In genomic region chr3:120705851-120706582, GRCh38 we compare ENCODE assay signal across 19 cellular contexts. TPM values are rescaled to one million over a fixed set of nuclear protein-coding genes. Genes with fewer than 3 reads are reported as not detected.
DNase-seq lines count a peak whose midpoint lies in the region; ATAC-seq, FAIRE-seq and TF ChIP-seq lines count a peak whose summit lies in the region.
"Had no signal": no experiment of that assay in that cellular context is flagged by ENCODE, and none has a peak within 500 bp of the region (broad histone marks: within the 10 kb centered on the region; RNA-seq: fewer than 3 reads in every experiment).

No MANE protein-coding gene starts in this region.

- CTCF ChIA-PET in IMR-90 (lab: Yijun Ruan, JAX): no interaction called here

- H3K79me1 ChIP-seq in IMR-90 (ENCODE audit: low read depth in 1 of 2, low read length in 2 of 2): peaks cover 0 to 6% of the 10 kb centered on the region in 2 experiments; a peak in 2 of 4 replicates

- H3K4me3 ChIP-seq in IMR-90 (ENCODE audit: insufficient read depth, low read depth, low read length) (no peak overlapping the region), upper lobe of right lung (no peak overlapping the region)

- peaks cover 3% of the 10 kb centered on the region; the same call in 1 of the 2 replicates for H3K9me3 ChIP-seq in IMR-90 (ENCODE audit: control insufficient read depth, insufficient read depth, low read length)
- peaks cover 10% of the 10 kb centered on the region for H3K9me3 ChIP-seq in upper lobe of right lung
- H3K9me3 ChIP-seq: Caco-2 had no signal

- no peak for ATAC-seq in IMR-90 (ENCODE audit: low read depth)
- peak; percentile 36 for ATAC-seq in upper lobe of right lung
- ATAC-seq in HG02870 (IDR thresholded peaks at IDR 0.05; ENCODE audit: unreplicated experiment): no peak
- no peak for ATAC-seq in GM18868 (IDR thresholded peaks at IDR 0.05; ENCODE audit: unreplicated experiment)

- no peaks in the 10 kb centered on the region for H3K27me3 Mint-ChIP-seq in mesothelial cell of epicardium (ENCODE audit: low read depth)
- H3K27me3 Mint-ChIP-seq: IgD-negative memory B cell had no signal

- H3K27ac Mint-ChIP-seq in mesothelial cell of epicardium: no peak overlapping the region
- H3K27ac Mint-ChIP-seq: IgD-negative memory B cell had no signal

- peaks cover 5% of the 10 kb centered on the region; the same call in 1 of the 2 replicates for H3K36me3 ChIP-seq in IMR-90 (ENCODE audit: control insufficient read depth, insufficient read depth, low read length)
- peaks cover 16% of the 10 kb centered on the region for H3K36me3 ChIP-seq in upper lobe of right lung

- H3K4ac ChIP-seq in IMR-90 (ENCODE audit: low read depth, low read length): no peak overlapping the region

- no peak overlapping the region for H4K8ac ChIP-seq in IMR-90 (ENCODE audit: low read depth in 2 of 2, low read length in 2 of 2)

- no peak overlapping the region for H2BK20ac ChIP-seq in IMR-90 (ENCODE audit: low read depth, low read length)

- DNase-seq in IMR-90 (no peak), amniotic epithelial cell (ENCODE audit: low read depth) (peak; percentile 59), upper lobe of right lung (no peak), mesothelial cell of epicardium (ENCODE audit: low spot score in 2 of 2, unreplicated experiment in 2 of 2) (no peak)
- DNase-seq: ACHN; Caco-2; DMS53; Kasumi-1; NCI-H1417; NCI-H1930; NCI-H2171 treated with DMSO at 0.1 percent for 48 hours; NCI-H446 treated with DMSO at 0.1 percent for 48 hours; NK-92 treated with Interleukin-12 subunit alpha and Interleukin-12 subunit beta, amount 100 ng/mL, for 24 hours; SIG-M5 had no signal

- TF ChIP-seq POLR2A in IMR-90 (IDR thresholded peaks at IDR 0.05; ENCODE audit: low read depth, low read length): no peak

- H3K9me3 Mint-ChIP-seq in mesothelial cell of epicardium: peaks cover 13% of the 10 kb centered on the region

- H3K23ac ChIP-seq in IMR-90 (ENCODE audit: low read depth, low read length): no peak overlapping the region

- dilution Hi-C loops in IMR-90 (cut with HindIII; ENCODE audit: low sequenced_read_pairs, unreplicated experiment): no loop called here

- no peak for TF ChIP-seq RAD21 in IMR-90 (IDR thresholded peaks at IDR 0.05; ENCODE audit: low read length)

- peak overlapping the region; percentile 46 for H2BK5ac ChIP-seq in IMR-90 (ENCODE audit: low read depth, low read length, poor library complexity, severe bottlenecking)

- peak overlapping the region; percentile 16; the same call in 1 of the 2 replicates for H3K18ac ChIP-seq in IMR-90 (ENCODE audit: low read depth, low read length)

- no peak overlapping the region for H2AFZ ChIP-seq in IMR-90 (replicated peaks; ENCODE audit: low read length, poor library complexity)

- H3K27ac ChIP-seq in IMR-90 (ENCODE audit: insufficient read depth, low read length) (peak overlapping the region; percentile 26; the same call in 1 of the 2 replicates), upper lobe of right lung (no peak overlapping the region)

- no peaks in the 10 kb centered on the region for H3K4me1 Mint-ChIP-seq in mesothelial cell of epicardium

- in situ Hi-C loops in IMR-90 (cut with MboI; ENCODE audit: low sequenced_read_pairs): no loop called here

- no CpG with 5 or more reads among the region's 5 CpGs for WGBS in IMR-90 (ENCODE audit: extremely low coverage in 2 of 2, insufficient read length in 1 of 2), 2 experiments

- no peak overlapping the region for H4K91ac ChIP-seq in IMR-90 (ENCODE audit: insufficient read depth, low read depth, low read length)

- BruUV-seq in IMR-90 (replicated peaks; lab: Mats Ljungman, UMichigan): no TSS peak

- H2AK5ac ChIP-seq in IMR-90 (ENCODE audit: low read depth, low read length): no peak overlapping the region

- H3K56ac ChIP-seq in IMR-90 (ENCODE audit: extremely low read depth, insufficient read depth, low read length): no peak overlapping the region

- no peak overlapping the region for H2AK9ac ChIP-seq in IMR-90 (replicated peaks; ENCODE audit: low read depth, low read length, poor library complexity)

- no peaks in the 10 kb centered on the region for H4K20me1 ChIP-seq in IMR-90 (ENCODE audit: insufficient read depth, low read length)

- no peak overlapping the region for H3K4me3 Mint-ChIP-seq in mesothelial cell of epicardium
- H3K4me3 Mint-ChIP-seq: IgD-negative memory B cell had no signal

- H3K27me3 ChIP-seq in IMR-90 (ENCODE audit: control insufficient read depth, insufficient read depth, low read length) (no peaks in the 10 kb centered on the region), upper lobe of right lung (no peaks in the 10 kb centered on the region)

- TF ChIP-seq CTCF in IMR-90 (conservative IDR thresholded peaks at IDR 0.05; ENCODE audit: low read depth, low read length) (no peak), upper lobe of right lung (IDR thresholded peaks at IDR 0.05) (no peak), mesothelial cell of epicardium (IDR thresholded peaks at IDR 0.05; ENCODE audit: unreplicated experiment) (no peak)

- no peaks in the 10 kb centered on the region for H3K9me1 ChIP-seq in IMR-90 (ENCODE audit: insufficient read depth, low read length)

- H3K4me1 ChIP-seq in IMR-90 (ENCODE audit: control insufficient read depth, insufficient read depth, low read length): peaks cover 2% of the 10 kb centered on the region
- no peaks in the 10 kb centered on the region for H3K4me1 ChIP-seq in upper lobe of right lung
- H3K4me1 ChIP-seq: Caco-2 had no signal

- H3K4me2 ChIP-seq in IMR-90 (ENCODE audit: low read depth, low read length): no peak overlapping the region

- no peak overlapping the region for H4K5ac ChIP-seq in IMR-90 (ENCODE audit: low read depth, low read length)

- peaks cover 28% of the 10 kb centered on the region for H3K36me3 Mint-ChIP-seq in mesothelial cell of epicardium

- no peak overlapping the region for H3K9ac ChIP-seq in IMR-90 (ENCODE audit: low read depth, low read length)

- H2BK120ac ChIP-seq in IMR-90 (ENCODE audit: low read depth, low read length): no peak overlapping the region

- intact Hi-C loops in IMR-90 (cut with micrococcal nuclease) (no loop called here), upper lobe of right lung (cut with DNase I) (no loop called here)

- POLR2A ChIA-PET in IMR-90 (lab: Charles Lee; ENCODE audit: unreplicated experiment): no interaction called here

- no peak overlapping the region for H3K14ac ChIP-seq in IMR-90 (replicated peaks; ENCODE audit: low read depth, low read length)

- peak; percentile 43 for FAIRE-seq in islet of Langerhans (lab: Jason Lieb, UNC)
- FAIRE-seq: H54 had no signal

- H2BK15ac ChIP-seq in IMR-90 (ENCODE audit: low read depth, low read length): no peak overlapping the region

TF ChIP-seq in IMR-90, 13 proteins besides CTCF, POLR2A, EP300 and RAD21:
- TF ChIP-seq MXI1 (IDR thresholded peaks at IDR 0.05; ENCODE audit: borderline replicate concordance, low read depth, low read length) (no peak), NFE2L2 (IDR thresholded peaks at IDR 0.05; ENCODE audit: low read depth, low read length) (no peak), RCOR1 (IDR thresholded peaks at IDR 0.05; ENCODE audit: insufficient replicate concordance, low read length) (no peak), MAZ (IDR thresholded peaks at IDR 0.05; ENCODE audit: borderline replicate concordance, low read depth, low read length) (no peak), USF2 (IDR thresholded peaks at IDR 0.05; ENCODE audit: low read depth, low read length) (no peak), SMC3 (IDR thresholded peaks at IDR 0.05; ENCODE audit: low read depth, low read length) (no peak), ELK1 (IDR thresholded peaks at IDR 0.05; ENCODE audit: borderline replicate concordance, low read depth, low read length) (no peak), BHLHE40 (IDR thresholded peaks at IDR 0.05; ENCODE audit: low read depth, low read length) (no peak), CHD1 (IDR thresholded peaks at IDR 0.05; ENCODE audit: low read depth, low read length) (no peak), FOS (IDR thresholded peaks at IDR 0.05; ENCODE audit: low read depth, low read length) (no peak)

RNA-seq across cellular contexts. Expression of gene HGD, which starts 24.0 kb away (rescaled TPM):
- not detected in 2 replicates for total RNA-seq in IMR-90 (2012; rRNA removed)
- 0.14 and 0.19 TPM in 2 replicates for polyA plus RNA-seq in IMR-90 (2012; rRNA removed)
- not detected in 2 replicates for polyA plus RNA-seq in IMR-90 (2012; cell fraction: cytosol; rRNA removed)
- 0.30 and 1.4 TPM in 2 replicates for polyA plus RNA-seq in IMR-90 (2012; cell fraction: nucleus; rRNA removed; ENCODE audit: low replicate concordance)
- total RNA-seq in upper lobe of right lung: 3.2 TPM
- total RNA-seq in mesothelial cell of epicardium: 0.29 to 0.67 TPM (median 0.60 TPM) in 3 replicates

RNA-seq across cellular contexts. Expression of gene RABL3, which starts 36.3 kb away (rescaled TPM):
- total RNA-seq in IMR-90 (2012; rRNA removed) (17.0 and 31.1 TPM in 2 replicates), upper lobe of right lung (17.2 TPM), mesothelial cell of epicardium (17.3 to 19.5 TPM (median 19.1 TPM) in 3 replicates)
- polyA plus RNA-seq in IMR-90 (2012; rRNA removed): 4.2 and 5.3 TPM in 2 replicates
- 0.48 and 1.0 TPM in 2 replicates for polyA plus RNA-seq in IMR-90 (2012; cell fraction: cytosol; rRNA removed)
- 0.27 and 3.6 TPM in 2 replicates for polyA plus RNA-seq in IMR-90 (2012; cell fraction: nucleus; rRNA removed; ENCODE audit: low replicate concordance)

RNA-seq across cellular contexts. Expression of gene GTF2E1, which starts 36.5 kb away (rescaled TPM):
- total RNA-seq in IMR-90 (2012; rRNA removed) (18.5 and 26.9 TPM in 2 replicates), upper lobe of right lung (16.8 TPM), mesothelial cell of epicardium (17.9 to 19.7 TPM (median 18.0 TPM) in 3 replicates)
- 6.6 and 8.2 TPM in 2 replicates for polyA plus RNA-seq in IMR-90 (2012; rRNA removed)
- polyA plus RNA-seq in IMR-90 (2012; cell fraction: cytosol; rRNA removed): 2.1 and 4.4 TPM in 2 replicates
- 1.7 and 4.9 TPM in 2 replicates for polyA plus RNA-seq in IMR-90 (2012; cell fraction: nucleus; rRNA removed; ENCODE audit: low replicate concordance)
